In genomic region chr2:56184500-56184996, GRCh38 we compare ENCODE assay signal across 9 cellular contexts. TPM values are rescaled to one million over a fixed set of nuclear protein-coding genes. Genes with fewer than 3 reads are reported as not detected.
DNase-seq lines count a peak whose midpoint lies in the region; ATAC-seq, FAIRE-seq and TF ChIP-seq lines count a peak whose summit lies in the region.
"Had no signal": no experiment of that assay in that cellular context is flagged by ENCODE, and none has a peak within 500 bp of the region (broad histone marks: within the 10 kb centered on the region; RNA-seq: fewer than 3 reads in every experiment).

No MANE protein-coding gene starts in this region.

- H3K9me3 ChIP-seq in HepG2 (ENCODE audit: low read length): no peaks in the 10 kb centered on the region
- no peaks in the 10 kb centered on the region for H3K9me3 ChIP-seq in effector memory CD4-positive, alpha-beta T cell (ENCODE audit: control insufficient read depth, low read length)

- intact Hi-C loops in HepG2 (cut with micrococcal nuclease; ENCODE audit: unreplicated experiment): loop anchor here (5.0 kb wide), 1 partner anchor 1313 kb away; no protein-coding TSS in a partner anchor

- no peak for TF ChIP-seq CTCF in brain microvascular endothelial cell (IDR thresholded peaks at IDR 0.05; ENCODE audit: low read depth, low read length, missing control alignments)
- TF ChIP-seq CTCF in HepG2 (CRISPR knock-in tag; IDR thresholded peaks at IDR 0.05): no peak

- POLR2A ChIA-PET in HepG2 (lab: Yijun Ruan, JAX): no interaction called here

- no peak for TF ChIP-seq RAD21 in HepG2 (CRISPR knock-in tag; IDR thresholded peaks at IDR 0.05)

- no peaks in the 10 kb centered on the region for H3K79me2 ChIP-seq in HepG2 (ENCODE audit: insufficient read depth, low read length)

- no peak overlapping the region for H3K9ac ChIP-seq in HepG2 (ENCODE audit: insufficient read depth, low read depth, low read length)

- no peak overlapping the region for H2AFZ ChIP-seq in HepG2 (ENCODE audit: low read length)

- no peak overlapping the region for H3K27ac ChIP-seq in brain microvascular endothelial cell
- no peak overlapping the region for H3K27ac ChIP-seq in HepG2 (ENCODE audit: extremely low read length, insufficient read depth, low read length)
- H3K27ac ChIP-seq in urinary bladder (ENCODE audit: low read depth): no peak overlapping the region
- H3K27ac ChIP-seq in effector memory CD4-positive, alpha-beta T cell (ENCODE audit: insufficient read depth, low read length, poor library complexity, severe bottlenecking): no peak overlapping the region

- DNase-seq in HK-2 (ENCODE audit: unreplicated experiment) (peak; percentile 22), brain microvascular endothelial cell (no peak), HepG2 (ENCODE audit: low spot score) (no peak)
- DNase-seq in effector memory CD4-positive, alpha-beta T cell: no peak
- DNase-seq: T-cell had no signal

- H3K27me3 ChIP-seq in brain microvascular endothelial cell (replicated peaks): peaks cover 36% of the 10 kb centered on the region
- peaks cover 11 to 48% of the 10 kb centered on the region in 2 experiments for H3K27me3 ChIP-seq in HepG2 (ENCODE audit: control insufficient read depth in 1 of 2, insufficient read depth in 2 of 2, low read length in 2 of 2)
- H3K27me3 ChIP-seq in effector memory CD4-positive, alpha-beta T cell (replicated peaks; ENCODE audit: control insufficient read depth, insufficient read depth, low read length, poor library complexity, severe bottlenecking): peaks cover 27% of the 10 kb centered on the region

- WGBS in HepG2 (ENCODE audit: low lambda C conversion rate): 20% methylated on average over 8 of the region's 64 CpGs
- under 1% methylated on average over 64 of the region's 64 CpGs for WGBS in urinary bladder

- ATAC-seq in GM18907 (IDR thresholded peaks at IDR 0.05; ENCODE audit: unreplicated experiment) (peak; percentile 22), HepG2 (peak; percentile 7; the same call in 2 of the 3 replicates), GM21619 (IDR thresholded peaks at IDR 0.05; ENCODE audit: unreplicated experiment) (no peak)

- H3K4me1 ChIP-seq in HepG2 (ENCODE audit: insufficient read depth, low read length) (0 out of 2 replicates have a peak, but pooled peaks cover 5% of the 10 kb centered on the region), urinary bladder (ENCODE audit: insufficient read depth) (no peaks in the 10 kb centered on the region)
- H3K4me1 ChIP-seq in effector memory CD4-positive, alpha-beta T cell (ENCODE audit: control insufficient read depth, insufficient read depth, low read length, poor library complexity, severe bottlenecking): peaks cover 10% of the 10 kb centered on the region

- H3K36me3 ChIP-seq in brain microvascular endothelial cell (replicated peaks) (no peaks in the 10 kb centered on the region), HepG2 (replicated peaks in 1 of 2; ENCODE audit: control insufficient read depth in 1 of 2, insufficient read depth in 2 of 2, low read length in 2 of 2) (no peaks in the 10 kb centered on the region), urinary bladder (ENCODE audit: insufficient read depth) (no peaks in the 10 kb centered on the region)
- H3K36me3 ChIP-seq in effector memory CD4-positive, alpha-beta T cell (ENCODE audit: control insufficient read depth, insufficient read depth, low read length): no peaks in the 10 kb centered on the region

- FAIRE-seq in HepG2 (lab: Jason Lieb, UNC): no peak

- in situ Hi-C loops in brain microvascular endothelial cell (cut with HindIII; ENCODE audit: low pct_ligation_motif_present, low sequenced_read_pairs) (loop anchor here (25.0 kb wide), 1 partner anchor 1328 kb away; no protein-coding TSS in a partner anchor), HepG2 (cut with HindIII; ENCODE audit: extremely low pct_ligation_motif_present, low pct_unique_long_range_greater_than_20kb) (loop anchor here (5.0 kb wide), 1 partner anchor 1328 kb away; no protein-coding TSS in a partner anchor)

- no peaks in the 10 kb centered on the region for H4K20me1 ChIP-seq in HepG2 (ENCODE audit: insufficient read depth, low read length)

- peak overlapping the region; percentile 28 for H3K4me2 ChIP-seq in HepG2 (ENCODE audit: low read depth, low read length)

- BruUV-seq in HepG2 (replicated peaks; lab: Mats Ljungman, UMichigan): no TSS peak

- TF ChIP-seq EP300 in HepG2 (IDR thresholded peaks at IDR 0.05; ENCODE audit: low read depth in 2 of 2, low read length in 2 of 2): no peak
- no peak for TF ChIP-seq EP300 in HepG2 (CRISPR knock-in tag; IDR thresholded peaks at IDR 0.05; ENCODE audit: borderline replicate concordance)

- H3K4me3 ChIP-seq in brain microvascular endothelial cell (ENCODE audit: low read depth, low read length) (peak overlapping the region; percentile 38), HepG2 (replicated peaks in 1 of 3; ENCODE audit: insufficient read depth in 1 of 3, low read depth in 2 of 3, low read length in 3 of 3) (peak overlapping the region in 1 of 3 experiments; percentile 9; a peak in 1 of 6 replicates), urinary bladder (ENCODE audit: low read depth, low read length) (peak overlapping the region; percentile 55)
- H3K4me3 ChIP-seq in effector memory CD4-positive, alpha-beta T cell (ENCODE audit: insufficient read depth, low read depth, low read length, poor library complexity, severe bottlenecking): no peak overlapping the region

- no peak for TF ChIP-seq POLR2A in HepG2 (IDR thresholded peaks at IDR 0.05; ENCODE audit: insufficient read depth in 1 of 2, low read depth in 2 of 2, low read length in 2 of 2)

- CTCF ChIA-PET in HepG2 (lab: Yijun Ruan, JAX; ENCODE audit: low intra/inter-chr PET ratio, low total read pairs): interaction anchor here (1.7 to 2.6 kb wide), 3 partner anchors 565 to 1332 kb away, joined by 11 to 13 read pairs (median 12); no protein-coding TSS in a partner anchor

TF ChIP-seq in HepG2, 621 proteins besides CTCF, POLR2A, EP300 and RAD21:
- TF ChIP-seq EZH2 (conservative IDR thresholded peaks at IDR 0.05; ENCODE audit: low read depth, low read length): 0 out of 2 replicates have a peak, but pooled peaks have one; percentile 12
- no peak for TF ChIP-seq GZF1 (CRISPR knock-in tag; IDR thresholded peaks at IDR 0.05)
- TF ChIP-seq, protein P1, sequence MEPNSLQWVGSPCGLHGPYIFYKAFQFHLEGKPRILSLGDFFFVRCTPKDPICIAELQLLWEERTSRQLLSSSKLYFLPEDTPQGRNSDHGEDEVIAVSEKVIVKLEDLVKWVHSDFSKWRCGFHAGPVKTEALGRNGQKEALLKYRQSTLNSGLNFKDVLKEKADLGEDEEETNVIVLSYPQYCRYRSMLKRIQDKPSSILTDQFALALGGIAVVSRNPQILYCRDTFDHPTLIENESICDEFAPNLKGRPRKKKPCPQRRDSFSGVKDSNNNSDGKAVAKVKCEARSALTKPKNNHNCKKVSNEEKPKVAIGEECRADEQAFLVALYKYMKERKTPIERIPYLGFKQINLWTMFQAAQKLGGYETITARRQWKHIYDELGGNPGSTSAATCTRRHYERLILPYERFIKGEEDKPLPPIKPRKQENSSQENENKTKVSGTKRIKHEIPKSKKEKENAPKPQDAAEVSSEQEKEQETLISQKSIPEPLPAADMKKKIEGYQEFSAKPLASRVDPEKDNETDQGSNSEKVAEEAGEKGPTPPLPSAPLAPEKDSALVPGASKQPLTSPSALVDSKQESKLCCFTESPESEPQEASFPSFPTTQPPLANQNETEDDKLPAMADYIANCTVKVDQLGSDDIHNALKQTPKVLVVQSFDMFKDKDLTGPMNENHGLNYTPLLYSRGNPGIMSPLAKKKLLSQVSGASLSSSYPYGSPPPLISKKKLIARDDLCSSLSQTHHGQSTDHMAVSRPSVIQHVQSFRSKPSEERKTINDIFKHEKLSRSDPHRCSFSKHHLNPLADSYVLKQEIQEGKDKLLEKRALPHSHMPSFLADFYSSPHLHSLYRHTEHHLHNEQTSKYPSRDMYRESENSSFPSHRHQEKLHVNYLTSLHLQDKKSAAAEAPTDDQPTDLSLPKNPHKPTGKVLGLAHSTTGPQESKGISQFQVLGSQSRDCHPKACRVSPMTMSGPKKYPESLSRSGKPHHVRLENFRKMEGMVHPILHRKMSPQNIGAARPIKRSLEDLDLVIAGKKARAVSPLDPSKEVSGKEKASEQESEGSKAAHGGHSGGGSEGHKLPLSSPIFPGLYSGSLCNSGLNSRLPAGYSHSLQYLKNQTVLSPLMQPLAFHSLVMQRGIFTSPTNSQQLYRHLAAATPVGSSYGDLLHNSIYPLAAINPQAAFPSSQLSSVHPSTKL (CRISPR knock-in tag; IDR thresholded peaks at IDR 0.05): no peak
- TF ChIP-seq HNRNPK (IDR thresholded peaks at IDR 0.05; ENCODE audit: low read depth, low read length, poor library complexity, severe bottlenecking): peak; percentile 33
- no peak for TF ChIP-seq RBAK (CRISPR knock-in tag; IDR thresholded peaks at IDR 0.05)
TF ChIP-seq in HepG2: peak in this region for 2.

RNA-seq across cellular contexts. Expression of gene CCDC85A, which starts 0.8 kb away (rescaled TPM):
- total RNA-seq in HepG2 (2016; rRNA removed; fragmentation: Illumina TruSeq; extraction: Trizol) (not detected in 2 replicates), urinary bladder (7.1 TPM)
- total RNA-seq in HepG2 (2016; cell fraction: cytosol; rRNA removed; fragmentation: Illumina TruSeq; extraction: Trizol; ENCODE audit: low read depth): not detected in 2 replicates
- total RNA-seq in HepG2 (2016; cell fraction: insoluble cytoplasmic fraction; rRNA removed; fragmentation: Illumina TruSeq; extraction: Trizol): not detected in 2 replicates
- total RNA-seq in HepG2 (2016; cell fraction: membrane; rRNA removed; fragmentation: Illumina TruSeq; extraction: Trizol): not detected in 2 replicates
- total RNA-seq in HepG2 (2016; cell fraction: nucleus; rRNA removed; fragmentation: Illumina TruSeq; extraction: Trizol): not detected in 2 replicates
- polyA plus RNA-seq in HepG2 (2011; rRNA removed) (not detected in 2 replicates), urinary bladder (4.1 TPM)
- polyA plus RNA-seq in HepG2 (2011; cell fraction: cytosol; rRNA removed): not detected in 2 replicates
- polyA plus RNA-seq in HepG2 (2011; cell fraction: nucleus; rRNA removed): not detected in 2 replicates
- polyA plus RNA-seq in HepG2 (2012): not detected in 2 replicates
- not detected in 2 replicates for polyA plus RNA-seq in HepG2 (2016; cell fraction: cytosol; fragmentation: Illumina TruSeq; extraction: Trizol; ENCODE audit: low read depth)
- polyA plus RNA-seq in HepG2 (2016; cell fraction: insoluble cytoplasmic fraction; fragmentation: Illumina TruSeq; extraction: Trizol; ENCODE audit: low read depth): not detected in 2 replicates
- not detected in 2 replicates for polyA plus RNA-seq in HepG2 (2016; cell fraction: membrane; fragmentation: Illumina TruSeq; extraction: Trizol; ENCODE audit: low read depth)
- not detected in 2 replicates for polyA plus RNA-seq in HepG2 (2016; cell fraction: nucleus; fragmentation: Illumina TruSeq; extraction: Trizol; ENCODE audit: insufficient read depth, low read depth)
- 0.12 TPM in 1 of 2 replicates, not detected in the other for polyA minus RNA-seq in HepG2 (2011; rRNA and poly(A)+ RNA removed; ENCODE audit: low replicate concordance)
- polyA minus RNA-seq in HepG2 (2011; cell fraction: cytosol; rRNA and poly(A)+ RNA removed): not detected in 2 replicates
- polyA minus RNA-seq in HepG2 (2011; cell fraction: nucleus; rRNA and poly(A)+ RNA removed): not detected in 2 replicates
- total RNA-seq: naive thymus-derived CD4-positive, alpha-beta T cell; T-cell had no signal
- polyA plus RNA-seq: naive thymus-derived CD4-positive, alpha-beta T cell had no signal
